8 cellular contexts compared by ENCODE assay signal in the genomic region with DNA sequence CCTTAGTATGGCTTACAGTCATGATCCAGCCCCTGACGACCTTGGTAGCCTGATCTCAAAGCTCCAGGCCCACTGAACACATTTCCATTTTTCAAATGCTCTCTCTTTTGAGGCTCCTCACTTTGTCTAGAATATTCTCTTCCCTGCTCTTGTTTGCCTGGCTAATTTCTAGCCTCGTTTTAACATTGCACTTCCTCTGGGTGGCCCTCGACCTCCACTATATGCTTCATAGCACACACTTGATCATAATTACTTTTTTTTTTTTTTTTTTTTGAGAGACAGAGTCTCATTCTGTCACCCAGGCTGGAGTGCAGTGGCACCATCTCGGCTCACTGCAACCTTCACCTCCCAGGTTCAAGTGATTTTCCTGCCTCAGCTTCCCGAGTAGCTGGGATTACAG.
A peak's percentile ranks its signal among the peaks of the same experiment; 100 is the strongest.
DNase-seq lines count a peak whose midpoint lies in the region; ATAC-seq and TF ChIP-seq lines count a peak whose summit lies in the region.
"Not testable (repeated sequence)": the region's sequence is repeated elsewhere in the genome, so short reads cannot be mapped to it uniquely, and the experiment has no call there.

No MANE protein-coding gene starts in this region.

- not testable (repeated sequence) for H3K27me3 ChIP-seq in BE2C

- H3K4me3 Mint-ChIP-seq in activated CD4-positive, alpha-beta memory T cell treated with anti-CD3 and anti-CD28 coated beads for 36 hours; naive B cell: not testable (repeated sequence)

- POLR2A ChIA-PET in activated CD4-positive, alpha-beta memory T cell treated with anti-CD3 and anti-CD28 coated beads for 36 hours (lab: Charles Lee) = not testable (repeated sequence)

- ATAC-seq in naive B cell (ENCODE audit: low read depth in 2 of 2) = peak; percentile 40 to 50

- H3K27ac Mint-ChIP-seq in activated CD4-positive, alpha-beta memory T cell treated with anti-CD3 and anti-CD28 coated beads for 36 hours; naive B cell: not testable (repeated sequence)

- not testable (repeated sequence) for H3K36me3 Mint-ChIP-seq in activated CD4-positive, alpha-beta memory T cell treated with anti-CD3 and anti-CD28 coated beads for 36 hours; naive B cell

- not testable (repeated sequence) for H3K27me3 Mint-ChIP-seq in activated CD4-positive, alpha-beta memory T cell treated with anti-CD3 and anti-CD28 coated beads for 36 hours; naive B cell

- not testable (repeated sequence) for DNase-seq in BE2C, naive B cell
- DNase-seq in HT-29 (ENCODE audit: low spot score) (peak; percentile 39), NCI-H146 treated with DMSO at 0.1 percent for 48 hours (lab: John Stamatoyannopoulos, UW; ENCODE audit: unreplicated experiment) (peak; percentile 29), RKO (ENCODE audit: low spot score) (peak; percentile 24), fibroblast of peridontal ligament (ENCODE audit: extremely low read depth) (peak; percentile 12)
- DNase-seq in activated CD4-positive, alpha-beta memory T cell treated with anti-CD3 and anti-CD28 coated beads for 36 hours = peak; percentile 24

- H3K4me1 Mint-ChIP-seq in activated CD4-positive, alpha-beta memory T cell treated with anti-CD3 and anti-CD28 coated beads for 36 hours (ENCODE audit: low read depth); naive B cell: not testable (repeated sequence)

- CTCF ChIA-PET in activated CD4-positive, alpha-beta memory T cell treated with anti-CD3 and anti-CD28 coated beads for 36 hours (lab: Charles Lee) = interaction anchor here (0.7 to 1.5 kb wide), 2 partner anchors 88 to 124 kb away, joined by 4 to 6 read pairs; no protein-coding TSS in a partner anchor

- H3K9me3 Mint-ChIP-seq in activated CD4-positive, alpha-beta memory T cell treated with anti-CD3 and anti-CD28 coated beads for 36 hours; naive B cell: not testable (repeated sequence)

- not testable (repeated sequence) for H3K4me3 ChIP-seq in BE2C (ENCODE audit: low read depth, low read length)

- peak; percentile 18; the same call in 1 of the 2 replicates for TF ChIP-seq CTCF in BE2C (IDR thresholded peaks at IDR 0.05; ENCODE audit: low read depth, low read length)
- TF ChIP-seq CTCF in GM12873 (IDR thresholded peaks at IDR 0.05; ENCODE audit: insufficient read depth, low read depth, low read length, missing control alignments) = peak; percentile 47

- not testable (repeated sequence) for H3K9me3 ChIP-seq in BE2C

- H3K4me1 ChIP-seq in BE2C = not testable (repeated sequence)

- intact Hi-C loops in activated CD4-positive, alpha-beta memory T cell treated with anti-CD3 and anti-CD28 coated beads for 36 hours (cut with micrococcal nuclease) = loop anchor here (5.0 kb wide), 1 partner anchor 124 kb away; no protein-coding TSS in a partner anchor

- not testable (repeated sequence) for H3K36me3 ChIP-seq in BE2C
